ENCODE assay signal across 8 cellular contexts in genomic region chr16:8798174-8798527, GRCh38. TPM values are rescaled to one million over a fixed set of nuclear protein-coding genes. Genes with fewer than 3 reads are reported as not detected.
DNase-seq lines count a peak whose midpoint lies in the region; ATAC-seq, FAIRE-seq and TF ChIP-seq lines count a peak whose summit lies in the region.

No MANE protein-coding gene starts in this region.

- H3K4me3 ChIP-seq in kidney (ENCODE audit: low read length in 2 of 2) = peak overlapping the region; percentile 95 to 100

- H3K36me3 Mint-ChIP-seq in activated naive CD4-positive, alpha-beta T cell treated with anti-CD3 and anti-CD28 coated beads, Interleukin-2, amount 50 U/mL, for 72 hours = peaks cover 26 to 38% of the 10 kb centered on the region in 2 donors

- no peaks in the 10 kb centered on the region for H3K9me3 Mint-ChIP-seq in activated naive CD4-positive, alpha-beta T cell treated with anti-CD3 and anti-CD28 coated beads, Interleukin-2, amount 50 U/mL, for 72 hours

- no peak for TF ChIP-seq CTCF in kidney (IDR thresholded peaks at IDR 0.05; ENCODE audit: borderline replicate concordance, extremely low read depth, insufficient read depth)

- no peak for TF ChIP-seq POLR2A in GM12891 (IDR thresholded peaks at IDR 0.05; ENCODE audit: low read depth, low read length)

- DNase-seq in GM12891 (ENCODE audit: insufficient read length, low spot score) (no peak), kidney (no peak), substantia nigra (lab: John Stamatoyannopoulos, UW) (no peak), KG1 (lab: John Stamatoyannopoulos, UW) (no peak), NCI-H2029 treated with DMSO at 0.1 percent for 48 hours (lab: John Stamatoyannopoulos, UW) (no peak), GM19238 (ENCODE audit: insufficient read length, low spot score) (no peak)
- DNase-seq in activated naive CD4-positive, alpha-beta T cell treated with anti-CD3 and anti-CD28 coated beads, Interleukin-2, amount 50 U/mL, for 72 hours (ENCODE audit: low spot score in 2 of 2) = no peak

- H3K36me3 ChIP-seq in kidney (ENCODE audit: control insufficient read depth in 1 of 2, insufficient read depth in 2 of 2, low read length in 2 of 2) = peaks cover 10 to 13% of the 10 kb centered on the region in 2 donors

- peak overlapping the region; percentile 88 to 91 for H3K9ac ChIP-seq in kidney (ENCODE audit: low read length in 2 of 2)

- H3K27ac ChIP-seq in kidney (ENCODE audit: low read depth in 2 of 2, low read length in 2 of 2) (peak overlapping the region; percentile 62 to 80), substantia nigra (ENCODE audit: low read depth, low read length, poor library complexity, severe bottlenecking) (peak overlapping the region; percentile 79)

- H3K9me3 ChIP-seq in kidney (ENCODE audit: control insufficient read depth in 1 of 2, low read length in 2 of 2) = no peaks in the 10 kb centered on the region

- FAIRE-seq in GM12891 (lab: Jason Lieb, UNC) (peak; percentile 35), kidney (lab: Jason Lieb, UNC) (no peak)

- peaks cover 13 to 19% of the 10 kb centered on the region in 2 donors for H3K4me1 ChIP-seq in kidney (ENCODE audit: control insufficient read depth in 1 of 2, insufficient read depth in 1 of 2, low read depth in 1 of 2, low read length in 2 of 2)

- peak; percentile 1 for ATAC-seq in HG03066 (IDR thresholded peaks at IDR 0.05; ENCODE audit: low read depth, unreplicated experiment)
- ATAC-seq in activated naive CD4-positive, alpha-beta T cell treated with anti-CD3 and anti-CD28 coated beads, Interleukin-2, amount 50 U/mL, for 72 hours = peak; percentile 23 to 49

- H3K27ac Mint-ChIP-seq in activated naive CD4-positive, alpha-beta T cell treated with anti-CD3 and anti-CD28 coated beads, Interleukin-2, amount 50 U/mL, for 72 hours = peak overlapping the region; percentile 93 to 99

- intact Hi-C loops in kidney (cut with DNase I) = no loop called here

TF ChIP-seq in GM12891, 5 proteins besides CTCF, POLR2A, EP300 and RAD21:
- TF ChIP-seq POLR2AphosphoS5 (IDR thresholded peaks at IDR 0.05; ENCODE audit: low read depth, low read length) (no peak), PAX5 (IDR thresholded peaks at IDR 0.05; ENCODE audit: insufficient read depth, low read length, severe bottlenecking) (no peak), TAF1 (IDR thresholded peaks at IDR 0.05; ENCODE audit: low read depth, low read length) (no peak), POU2F2 (IDR thresholded peaks at IDR 0.05; ENCODE audit: low read depth, low read length) (no peak), SPI1 (IDR thresholded peaks at IDR 0.05; ENCODE audit: low read depth, low read length) (no peak)

RNA-seq across cellular contexts. Expression of gene PMM2, which starts 0.5 kb away (rescaled TPM):
- polyA plus RNA-seq in GM12891 (2012; ENCODE audit: low read depth, missing spikeins) = 28.5 TPM
- total RNA-seq in activated naive CD4-positive, alpha-beta T cell treated with anti-CD3 and anti-CD28 coated beads, Interleukin-2, amount 50 U/mL, for 72 hours = 10 to 100 TPM; 24.2 to 46.2 TPM
- 39.5 TPM for total RNA-seq in kidney
- 21.5 TPM for polyA plus RNA-seq in kidney (ENCODE audit: insufficient read depth, low read depth, low replicate concordance)

RNA-seq across cellular contexts. Expression of gene TMEM186, which starts 0.7 kb away (rescaled TPM):
- polyA plus RNA-seq in GM12891 (2012; ENCODE audit: low read depth, missing spikeins) = 11.7 TPM
- total RNA-seq in activated naive CD4-positive, alpha-beta T cell treated with anti-CD3 and anti-CD28 coated beads, Interleukin-2, amount 50 U/mL, for 72 hours = 10 to 100 TPM; 15.1 to 19.8 TPM
- total RNA-seq in kidney = 11.0 TPM
- polyA plus RNA-seq in kidney (ENCODE audit: insufficient read depth, low read depth, low replicate concordance) = 20.2 TPM
